Comparison of ENCODE assay signal across 1 cellular context in the genomic region with DNA sequence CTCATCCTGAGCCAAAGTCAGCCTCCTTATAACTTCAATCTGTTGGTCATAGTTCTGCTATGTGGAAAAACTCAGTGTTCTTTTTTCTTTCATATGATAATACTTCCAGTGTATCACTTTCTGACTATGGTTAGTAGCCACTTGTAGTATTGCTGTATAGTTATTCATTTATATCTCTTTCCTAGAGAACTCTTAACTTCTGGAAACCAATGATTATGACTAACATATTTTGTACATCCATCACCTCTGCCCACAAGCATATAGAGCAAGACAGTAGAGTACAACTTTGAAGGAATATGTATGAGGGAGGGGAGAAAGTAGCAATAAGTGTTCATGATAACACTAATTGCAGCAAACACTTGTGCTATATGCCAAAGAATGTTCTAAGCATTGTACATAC.
TF ChIP-seq lines count a peak whose summit lies in the region.

No MANE protein-coding gene starts in this region.

TF ChIP-seq in IMR-90, 13 proteins besides CTCF, POLR2A, EP300 and RAD21:
- TF ChIP-seq MAFK (IDR thresholded peaks at IDR 0.05; ENCODE audit: low read depth, low read length) (no peak), RCOR1 (IDR thresholded peaks at IDR 0.05; ENCODE audit: insufficient replicate concordance, low read length) (no peak), MAZ (IDR thresholded peaks at IDR 0.05; ENCODE audit: borderline replicate concordance, low read depth, low read length) (no peak), SMC3 (IDR thresholded peaks at IDR 0.05; ENCODE audit: low read depth, low read length) (no peak), BHLHE40 (IDR thresholded peaks at IDR 0.05; ENCODE audit: low read depth, low read length) (no peak), FOS (IDR thresholded peaks at IDR 0.05; ENCODE audit: low read depth, low read length) (no peak), CEBPB (IDR thresholded peaks at IDR 0.05; ENCODE audit: low read depth, low read length) (no peak)
- TF ChIP-seq, protein P1, sequence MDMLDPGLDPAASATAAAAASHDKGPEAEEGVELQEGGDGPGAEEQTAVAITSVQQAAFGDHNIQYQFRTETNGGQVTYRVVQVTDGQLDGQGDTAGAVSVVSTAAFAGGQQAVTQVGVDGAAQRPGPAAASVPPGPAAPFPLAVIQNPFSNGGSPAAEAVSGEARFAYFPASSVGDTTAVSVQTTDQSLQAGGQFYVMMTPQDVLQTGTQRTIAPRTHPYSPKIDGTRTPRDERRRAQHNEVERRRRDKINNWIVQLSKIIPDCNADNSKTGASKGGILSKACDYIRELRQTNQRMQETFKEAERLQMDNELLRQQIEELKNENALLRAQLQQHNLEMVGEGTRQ (IDR thresholded peaks at IDR 0.05; ENCODE audit: low read depth, low read length): no peak
